37 cellular contexts compared by ENCODE assay signal in genomic region chr18:32242395-32242794, GRCh38. TPM values are rescaled to one million over a fixed set of nuclear protein-coding genes. Genes with fewer than 3 reads are reported as not detected.
"Had no signal": no experiment of that assay in that cellular context is flagged by ENCODE, and none has a peak within 500 bp of the region (broad histone marks: within the 10 kb centered on the region; RNA-seq: fewer than 3 reads in every experiment).

No MANE protein-coding gene starts in this region.

- H3K27ac ChIP-seq: adrenal gland, body of pancreas, cardiac muscle cell, VCaP had no signal

- H3K36me3 ChIP-seq: adrenal gland, cardiac muscle cell had no signal

- FAIRE-seq: astrocyte, bronchial epithelial cell, TTC549 had no signal

- H3K27me3 ChIP-seq: adrenal gland, body of pancreas, cardiac muscle cell had no signal

- H3K4me3 ChIP-seq: adrenal gland, body of pancreas, cardiac muscle cell had no signal

- H3K9me3 ChIP-seq: adrenal gland, body of pancreas had no signal

- H3K4me1 ChIP-seq: adrenal gland, body of pancreas had no signal

- DNase-seq: activated B cell treated with CpG ODN at 0.5 μM for 24 hours; activated CD4-positive, alpha-beta memory T cell treated with anti-CD3 and anti-CD28 coated beads for 36 hours; activated CD4-positive, alpha-beta T cell treated with anti-CD3 and anti-CD28 coated beads for 4 hours; activated CD4-positive, alpha-beta T cell treated with anti-CD3 and anti-CD28 coated beads, Interleukin-2, amount 50 U/mL, for 1 hour; activated CD4-positive, alpha-beta T cell treated with anti-CD3 and anti-CD28 coated beads, Interleukin-2, amount 50 U/mL, for 4 hours; activated CD4-positive, CD25-positive, alpha-beta regulatory T cell treated with anti-CD3 and anti-CD28 coated beads, Interleukin-2, amount 50 U/mL, for 72 hours; activated CD8-positive, alpha-beta memory T cell treated with anti-CD3 and anti-CD28 coated beads, Interleukin-2, amount 50 U/mL, for 4 hours; activated CD8-positive, alpha-beta T cell treated with anti-CD3 and anti-CD28 coated beads for 36 hours; activated effector memory CD4-positive, alpha-beta T cell treated with anti-CD3 and anti-CD28 coated beads, Interleukin-2, amount 50 U/mL, for 16 hours; activated gamma-delta T cell treated with Interleukin-2 at 50 U/mL for 16 hours; activated naive CD4-positive, alpha-beta T cell; activated naive CD4-positive, alpha-beta T cell treated with anti-CD3 and anti-CD28 coated beads for 36 hours; activated naive CD4-positive, alpha-beta T cell treated with anti-CD3 and anti-CD28 coated beads, Interleukin-2, amount 50 U/mL, for 16 hours; activated naive CD8-positive, alpha-beta T cell treated with anti-CD3 and anti-CD28 coated beads for 36 hours; activated T-cell treated with anti-CD3 and anti-CD28 coated beads for 4 hours; activated T-cell treated with anti-CD3 and anti-CD28 coated beads, Interleukin-2, amount 50 U/mL, for 1 hour; activated T-cell treated with anti-CD3 and anti-CD28 coated beads, Interleukin-2, amount 50 U/mL, for 4 hours; activated T-cell treated with anti-CD3 and anti-CD28 coated beads, Interleukin-2, amount 50 U/mL, for 72 hours; adrenal gland; amniotic stem cell; aorta; body of pancreas; caudate nucleus; cerebellar nuclear complex; T-helper 1 cell; T-helper 2 cell; T-helper 9 cell had no signal

- ATAC-seq: activated CD8-positive, alpha-beta T cell treated with anti-CD3 and anti-CD28 coated beads for 36 hours; activated naive CD4-positive, alpha-beta T cell treated with anti-CD3 and anti-CD28 coated beads, Interleukin-2, amount 50 U/mL, for 72 hours; activated T-cell treated with anti-CD3 and anti-CD28 coated beads, Interleukin-2, amount 50 U/mL, for 4 hours; activated T-cell treated with anti-CD3 and anti-CD28 coated beads, Interleukin-2, amount 50 U/mL, for 72 hours; activated T-helper 17 cell treated with anti-CD3 and anti-CD28 coated beads, Interleukin-2, amount 50 U/mL, for 72 hours; body of pancreas had no signal

RNA-seq across cellular contexts. Expression of gene MEP1B, which starts 52.6 kb away (rescaled TPM):
- total RNA-seq: activated CD4-positive, alpha-beta T cell treated with anti-CD3 and anti-CD28 coated beads, Interleukin-2, amount 10 ng/mL, durations not matched to agents 24 days and 14 days; activated CD8-positive, alpha-beta memory T cell treated with anti-CD3 and anti-CD28 coated beads for 36 hours; activated CD8-positive, alpha-beta T cell treated with anti-CD3 and anti-CD28 coated beads for 36 hours; activated naive CD4-positive, alpha-beta T cell treated with anti-CD3 and anti-CD28 coated beads for 36 hours; activated T-cell treated with anti-CD3 and anti-CD28 coated beads, Interleukin-2, amount 50 U/mL, for 4 hours; activated T-cell treated with anti-CD3 and anti-CD28 coated beads, Interleukin-2, amount 50 U/mL, for 72 hours; activated T-helper 1 cell treated with anti-CD3 and anti-CD28 coated beads, Interleukin-12 subunit alpha, Interleukin-12 subunit beta, Interleukin-2, Interleukin-4 antibody, amounts not matched to agents 30 ng/mL and 10 ng/mL and 1 ng/mL, durations not matched to agents 14 hours and 24 hours and 36 hours; adrenal gland; aorta; astrocyte; body of pancreas; bronchial epithelial cell had no signal
- polyA plus RNA-seq: adrenal gland, cardiac muscle cell had no signal
